Comparison of ENCODE assay signal across 39 cellular contexts in genomic region chr14:26032348-26032747, GRCh38.
"Had no signal": no experiment of that assay in that cellular context is flagged by ENCODE, and none has a peak within 500 bp of the region (broad histone marks: within the 10 kb centered on the region; RNA-seq: fewer than 3 reads in every experiment).

No MANE protein-coding gene starts in this region.

- FAIRE-seq: astrocyte, bronchial epithelial cell had no signal

- H3K36me3 Mint-ChIP-seq: activated naive CD4-positive, alpha-beta T cell treated with anti-CD3 and anti-CD28 coated beads, Interleukin-2, amount 10 ng/mL, durations not matched to agents 7 days and 5 days; activated naive CD4-positive, alpha-beta T cell treated with anti-CD3 and anti-CD28 coated beads, Interleukin-2, amount 50 U/mL, for 24 hours; activated naive CD8-positive, alpha-beta T cell; activated naive CD8-positive, alpha-beta T cell treated with anti-CD3 and anti-CD28 coated beads for 36 hours; activated naive CD8-positive, alpha-beta T cell treated with anti-CD3 and anti-CD28 coated beads, Interleukin-2, amount 10 ng/mL, durations not matched to agents 7 days and 5 days; brain had no signal

- H3K27ac Mint-ChIP-seq: activated naive CD4-positive, alpha-beta T cell treated with anti-CD3 and anti-CD28 coated beads for 36 hours; activated naive CD4-positive, alpha-beta T cell treated with anti-CD3 and anti-CD28 coated beads, Interleukin-2, amount 10 ng/mL, durations not matched to agents 7 days and 5 days; activated naive CD4-positive, alpha-beta T cell treated with anti-CD3 and anti-CD28 coated beads, Interleukin-2, amount 50 U/mL, for 24 hours; activated naive CD4-positive, alpha-beta T cell treated with anti-CD3 and anti-CD28 coated beads, Interleukin-2, amount 50 U/mL, for 72 hours; activated naive CD8-positive, alpha-beta T cell; activated naive CD8-positive, alpha-beta T cell treated with anti-CD3 and anti-CD28 coated beads for 36 hours; activated naive CD8-positive, alpha-beta T cell treated with anti-CD3 and anti-CD28 coated beads, Interleukin-2, amount 10 ng/mL, durations not matched to agents 7 days and 5 days; activated naive CD8-positive, alpha-beta T cell treated with anti-CD3 and anti-CD28 coated beads, Interleukin-2, amount 50 U/mL, for 24 hours; activated T-cell treated with anti-CD3 and anti-CD28 coated beads, Interleukin-2, amount 50 U/mL, for 24 hours; activated T-cell treated with anti-CD3 and anti-CD28 coated beads, Interleukin-2, amount 50 U/mL, for 72 hours; activated T-helper 1 cell treated with anti-CD3 and anti-CD28 coated beads, Interleukin-12 subunit alpha, Interleukin-12 subunit beta, Interleukin-2, Interleukin-4 antibody, amounts not matched to agents 30 ng/mL and 10 ng/mL and 1 ng/mL, durations not matched to agents 14 hours and 24 hours and 36 hours; activated T-helper 17 cell treated with anti-CD3 and anti-CD28 coated beads, Interleukin-2, amount 50 U/mL, for 72 hours; activated T-helper 2 cell treated with anti-CD3 and anti-CD28 coated beads, Interferon-gamma antibody, Interleukin-2, Interleukin-4, amounts not matched to agents 10 μg/mL and 5 μg/mL and 100 μg/mL, durations not matched to agents 14 hours and 24 hours and 36 hours; brain had no signal

- H3K4me3 Mint-ChIP-seq: activated naive CD4-positive, alpha-beta T cell treated with anti-CD3 and anti-CD28 coated beads for 36 hours; activated naive CD4-positive, alpha-beta T cell treated with anti-CD3 and anti-CD28 coated beads, Interleukin-2, amount 10 ng/mL, durations not matched to agents 7 days and 5 days; activated naive CD4-positive, alpha-beta T cell treated with anti-CD3 and anti-CD28 coated beads, Interleukin-2, amount 50 U/mL, for 24 hours; activated naive CD8-positive, alpha-beta T cell; activated naive CD8-positive, alpha-beta T cell treated with anti-CD3 and anti-CD28 coated beads for 36 hours; activated naive CD8-positive, alpha-beta T cell treated with anti-CD3 and anti-CD28 coated beads, Interleukin-2, amount 10 ng/mL, durations not matched to agents 7 days and 5 days; activated naive CD8-positive, alpha-beta T cell treated with anti-CD3 and anti-CD28 coated beads, Interleukin-2, amount 50 U/mL, for 24 hours; activated T-cell treated with anti-CD3 and anti-CD28 coated beads, Interleukin-2, amount 50 U/mL, for 24 hours; activated T-cell treated with anti-CD3 and anti-CD28 coated beads, Interleukin-2, amount 50 U/mL, for 4 hours; activated T-cell treated with anti-CD3 and anti-CD28 coated beads, Interleukin-2, amount 50 U/mL, for 72 hours; activated T-helper 1 cell treated with anti-CD3 and anti-CD28 coated beads, Interleukin-12 subunit alpha, Interleukin-12 subunit beta, Interleukin-2, Interleukin-4 antibody, amounts not matched to agents 30 ng/mL and 10 ng/mL and 1 ng/mL, durations not matched to agents 14 hours and 24 hours and 36 hours; activated T-helper 17 cell treated with anti-CD3 and anti-CD28 coated beads, Interleukin-2, amount 50 U/mL, for 72 hours; brain; central memory CD8-positive, alpha-beta T cell had no signal

- DNase-seq: activated effector memory CD4-positive, alpha-beta T cell treated with anti-CD3 and anti-CD28 coated beads, Interleukin-2, amount 50 U/mL, for 16 hours; activated effector memory CD4-positive, alpha-beta T cell treated with Interleukin-2 at 50 U/mL for 16 hours; activated gamma-delta T cell; activated gamma-delta T cell treated with Interleukin-2 at 50 U/mL for 16 hours; activated naive CD4-positive, alpha-beta T cell; activated naive CD4-positive, alpha-beta T cell treated with anti-CD3 and anti-CD28 coated beads for 36 hours; activated naive CD4-positive, alpha-beta T cell treated with anti-CD3 and anti-CD28 coated beads, Interleukin-2, amount 10 ng/mL, durations not matched to agents 7 days and 5 days; activated naive CD4-positive, alpha-beta T cell treated with anti-CD3 and anti-CD28 coated beads, Interleukin-2, amount 50 U/mL, for 16 hours; activated naive CD4-positive, alpha-beta T cell treated with Interleukin-2 at 50 U/mL for 16 hours; activated naive CD8-positive, alpha-beta T cell treated with anti-CD3 and anti-CD28 coated beads for 36 hours; activated naive CD8-positive, alpha-beta T cell treated with anti-CD3 and anti-CD28 coated beads, Interleukin-2, amount 10 ng/mL, durations not matched to agents 7 days and 5 days; activated naive CD8-positive, alpha-beta T cell treated with anti-CD3 and anti-CD28 coated beads, Interleukin-2, amount 50 U/mL, for 24 hours; activated T-cell treated with anti-CD3 and anti-CD28 coated beads, Interleukin-2, amount 50 U/mL, for 1 hour; activated T-cell treated with anti-CD3 and anti-CD28 coated beads, Interleukin-2, amount 50 U/mL, for 24 hours; activated T-cell treated with anti-CD3 and anti-CD28 coated beads, Interleukin-2, amount 50 U/mL, for 4 hours; activated T-cell treated with anti-CD3 and anti-CD28 coated beads, Interleukin-2, amount 50 U/mL, for 48 hours; activated T-cell treated with anti-CD3 and anti-CD28 coated beads, Interleukin-2, amount 50 U/mL, for 72 hours; adrenal gland; amniotic stem cell; amygdala; anterior cingulate cortex; aorta; body of pancreas; brain microvascular endothelial cell; central memory CD4-positive, alpha-beta T cell; cerebellar nuclear complex had no signal

- H3K9me3 ChIP-seq: adrenal gland, ascending aorta, body of pancreas, breast epithelium had no signal

- H3K4me1 Mint-ChIP-seq: activated naive CD4-positive, alpha-beta T cell treated with anti-CD3 and anti-CD28 coated beads, Interleukin-2, amount 10 ng/mL, durations not matched to agents 7 days and 5 days; activated naive CD4-positive, alpha-beta T cell treated with anti-CD3 and anti-CD28 coated beads, Interleukin-2, amount 50 U/mL, for 24 hours; activated naive CD8-positive, alpha-beta T cell treated with anti-CD3 and anti-CD28 coated beads for 36 hours; activated naive CD8-positive, alpha-beta T cell treated with anti-CD3 and anti-CD28 coated beads, Interleukin-2, amount 10 ng/mL, durations not matched to agents 7 days and 5 days; activated naive CD8-positive, alpha-beta T cell treated with anti-CD3 and anti-CD28 coated beads, Interleukin-2, amount 50 U/mL, for 24 hours; activated T-helper 17 cell treated with anti-CD3 and anti-CD28 coated beads, Interleukin-2, amount 50 U/mL, for 72 hours; central memory CD8-positive, alpha-beta T cell had no signal

- H3K27me3 ChIP-seq: adrenal gland, ascending aorta, body of pancreas, brain microvascular endothelial cell, breast epithelium, cardiac muscle cell had no signal

- H3K4me3 ChIP-seq: ascending aorta, body of pancreas, breast epithelium, cardiac muscle cell had no signal

- ATAC-seq: activated naive CD4-positive, alpha-beta T cell treated with anti-CD3 and anti-CD28 coated beads, Interleukin-2, amount 50 U/mL, for 72 hours; activated naive CD8-positive, alpha-beta T cell treated with anti-CD3 and anti-CD28 coated beads, Interleukin-2, amount 50 U/mL, for 24 hours; activated T-cell treated with anti-CD3 and anti-CD28 coated beads, Interleukin-2, amount 50 U/mL, for 4 hours; activated T-cell treated with anti-CD3 and anti-CD28 coated beads, Interleukin-2, amount 50 U/mL, for 72 hours; activated T-helper 17 cell treated with anti-CD3 and anti-CD28 coated beads, Interleukin-2, amount 50 U/mL, for 72 hours; body of pancreas had no signal

- H3K4me1 ChIP-seq: adrenal gland, ascending aorta, body of pancreas, breast epithelium had no signal

- H3K36me3 ChIP-seq: adrenal gland, ascending aorta, brain microvascular endothelial cell, breast epithelium, cardiac muscle cell had no signal

- H3K9me3 Mint-ChIP-seq: brain had no signal

- H3K27me3 Mint-ChIP-seq: activated naive CD4-positive, alpha-beta T cell treated with anti-CD3 and anti-CD28 coated beads, Interleukin-2, amount 10 ng/mL, durations not matched to agents 7 days and 5 days; activated naive CD4-positive, alpha-beta T cell treated with anti-CD3 and anti-CD28 coated beads, Interleukin-2, amount 50 U/mL, for 24 hours; activated naive CD8-positive, alpha-beta T cell; activated naive CD8-positive, alpha-beta T cell treated with anti-CD3 and anti-CD28 coated beads for 36 hours; activated naive CD8-positive, alpha-beta T cell treated with anti-CD3 and anti-CD28 coated beads, Interleukin-2, amount 10 ng/mL, durations not matched to agents 7 days and 5 days; activated naive CD8-positive, alpha-beta T cell treated with anti-CD3 and anti-CD28 coated beads, Interleukin-2, amount 50 U/mL, for 24 hours; activated T-cell treated with anti-CD3 and anti-CD28 coated beads, Interleukin-2, amount 50 U/mL, for 24 hours; activated T-helper 17 cell treated with anti-CD3 and anti-CD28 coated beads, Interleukin-2, amount 50 U/mL, for 72 hours; central memory CD8-positive, alpha-beta T cell had no signal

- H3K27ac ChIP-seq: adrenal gland, ascending aorta, body of pancreas, brain microvascular endothelial cell, breast epithelium, cardiac muscle cell had no signal
